ENCODE assay signal across 9 cellular contexts in the genomic region with DNA sequence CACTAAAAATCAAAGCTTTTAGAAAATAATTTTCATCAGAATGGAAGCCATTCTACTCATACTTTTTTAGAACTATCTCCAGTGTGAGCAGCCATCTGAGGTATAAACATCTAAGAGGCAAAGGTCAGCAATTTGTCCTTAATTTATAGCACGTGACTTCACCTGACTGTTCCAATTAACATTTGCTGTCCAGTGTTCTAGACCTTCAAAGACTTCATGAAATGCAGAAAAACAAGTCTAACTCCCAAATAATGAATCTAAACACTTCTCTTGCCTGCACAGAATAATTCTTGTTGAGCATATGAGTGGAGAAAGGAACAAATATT. TPM values are rescaled to one million over a fixed set of nuclear protein-coding genes. Genes with fewer than 3 reads are reported as not detected.
DNase-seq lines count a peak whose midpoint lies in the region; ATAC-seq and TF ChIP-seq lines count a peak whose summit lies in the region.
"Had no signal": no experiment of that assay in that cellular context is flagged by ENCODE, and none has a peak within 500 bp of the region (broad histone marks: within the 10 kb centered on the region; RNA-seq: fewer than 3 reads in every experiment).

No MANE protein-coding gene starts in this region.

- H4K8ac ChIP-seq in mesenchymal stem cell (ENCODE audit: low read length) = no peak overlapping the region

- H3K27me3 ChIP-seq in brain microvascular endothelial cell (replicated peaks) = no peaks in the 10 kb centered on the region
- no peaks in the 10 kb centered on the region for H3K27me3 ChIP-seq in mesenchymal stem cell (ENCODE audit: control insufficient read depth in 1 of 2, insufficient read depth in 1 of 2, low read length in 2 of 2)
- H3K27me3 ChIP-seq in upper lobe of right lung = no peaks in the 10 kb centered on the region

- no peak overlapping the region for H2AK5ac ChIP-seq in mesenchymal stem cell (ENCODE audit: low read length, severe bottlenecking)

- no peak overlapping the region for H3K14ac ChIP-seq in mesenchymal stem cell (ENCODE audit: low read length in 2 of 2)

- TF ChIP-seq CTCF in brain microvascular endothelial cell (IDR thresholded peaks at IDR 0.05; ENCODE audit: low read depth, low read length, missing control alignments) (no peak), upper lobe of right lung (IDR thresholded peaks at IDR 0.05) (no peak), GM10266 (IDR thresholded peaks at IDR 0.05; ENCODE audit: control insufficient read depth, insufficient read depth, low read depth, missing control alignments) (no peak), GM13977 (IDR thresholded peaks at IDR 0.05; ENCODE audit: extremely low read depth, insufficient read depth, missing control alignments) (no peak)

- H3K9ac ChIP-seq in mesenchymal stem cell (ENCODE audit: low read length) = peak overlapping the region; percentile 94

- H3K36me3 ChIP-seq in brain microvascular endothelial cell (replicated peaks) (no peaks in the 10 kb centered on the region), mesenchymal stem cell (ENCODE audit: control insufficient read depth in 1 of 2, insufficient read depth in 2 of 2, low read depth in 1 of 2, low read length in 2 of 2) (peaks cover 6 to 20% of the 10 kb centered on the region in 2 experiments), upper lobe of right lung (peaks cover 15% of the 10 kb centered on the region)

- H3K36me3 Mint-ChIP-seq in activated naive CD4-positive, alpha-beta T cell treated with anti-CD3 and anti-CD28 coated beads for 36 hours (ENCODE audit: low read depth) = peaks cover 34% of the 10 kb centered on the region

- H3K18ac ChIP-seq in mesenchymal stem cell (ENCODE audit: low read depth in 1 of 2, low read length in 2 of 2) = peak overlapping the region in 1 of 2 experiments; percentile 43

- peaks cover 5% of the 10 kb centered on the region for H3K79me1 ChIP-seq in mesenchymal stem cell (replicated peaks; ENCODE audit: low read length, poor library complexity, severe bottlenecking)

- peaks cover 13% of the 10 kb centered on the region for H3K9me3 ChIP-seq in mesenchymal stem cell (ENCODE audit: control insufficient read depth, low read length)
- no peaks in the 10 kb centered on the region for H3K9me3 ChIP-seq in upper lobe of right lung

- H3K27ac ChIP-seq in brain microvascular endothelial cell (peak overlapping the region; percentile 79), mesenchymal stem cell (ENCODE audit: low read length, poor library complexity, severe bottlenecking) (peak overlapping the region; percentile 74), upper lobe of right lung (peak overlapping the region; percentile 78)

- 24% methylated on average over 1 of the region's 1 CpG for WGBS in mesenchymal stem cell

- peak overlapping the region; percentile 34 for H3K4me2 ChIP-seq in mesenchymal stem cell (ENCODE audit: low read length, poor library complexity, severe bottlenecking)

- H2BK15ac ChIP-seq in mesenchymal stem cell (ENCODE audit: low read depth, poor library complexity, severe bottlenecking) = no peak overlapping the region

- H2AFZ ChIP-seq in mesenchymal stem cell (ENCODE audit: low read depth, low read length) = no peak overlapping the region

- peaks cover 83% of the 10 kb centered on the region for H3K4me1 Mint-ChIP-seq in activated naive CD4-positive, alpha-beta T cell treated with anti-CD3 and anti-CD28 coated beads for 36 hours (ENCODE audit: low read depth)

- H2BK120ac ChIP-seq in mesenchymal stem cell (ENCODE audit: low read depth, low read length) = no peak overlapping the region

- in situ Hi-C loops in brain microvascular endothelial cell (cut with HindIII; ENCODE audit: low pct_ligation_motif_present, low sequenced_read_pairs) (no loop called here), GM13977 (cut with MboI; ENCODE audit: low pct_unique_long_range_greater_than_20kb, low sequenced_read_pairs, unreplicated experiment) (no loop called here)

- H3K9me3 Mint-ChIP-seq in activated naive CD4-positive, alpha-beta T cell treated with anti-CD3 and anti-CD28 coated beads for 36 hours = peaks cover 1% of the 10 kb centered on the region

- intact Hi-C loops in activated naive CD4-positive, alpha-beta T cell treated with anti-CD3 and anti-CD28 coated beads for 36 hours (cut with micrococcal nuclease) = loop anchor here (2.0 to 5.0 kb wide), 7 partner anchors 268 to 1027 kb away; a partner anchor contains a TSS
- intact Hi-C loops in upper lobe of right lung (cut with DNase I) = no loop called here

- peak; percentile 16 for ATAC-seq in upper lobe of right lung

- H3K4ac ChIP-seq in mesenchymal stem cell (ENCODE audit: low read depth in 1 of 2, low read length in 2 of 2) = no peak overlapping the region

- H3K4me3 ChIP-seq in brain microvascular endothelial cell (ENCODE audit: low read depth, low read length) (no peak overlapping the region), mesenchymal stem cell (ENCODE audit: insufficient read depth in 1 of 2, low read depth in 1 of 2, low read length in 2 of 2) (peak overlapping the region in 1 of 2 experiments; percentile 76), upper lobe of right lung (peak overlapping the region; percentile 39)

- CTCF ChIA-PET in activated naive CD4-positive, alpha-beta T cell treated with anti-CD3 and anti-CD28 coated beads for 36 hours (lab: Charles Lee) = interaction anchor here (4.1 kb wide), 1 partner anchor 11 kb away, joined by 17 read pairs; a partner anchor contains a TSS

- no peaks in the 10 kb centered on the region for H3K27me3 Mint-ChIP-seq in activated naive CD4-positive, alpha-beta T cell treated with anti-CD3 and anti-CD28 coated beads for 36 hours (ENCODE audit: low read depth)

- no peak overlapping the region for H2BK12ac ChIP-seq in mesenchymal stem cell (ENCODE audit: low read length in 2 of 2)

- H3K4me3 Mint-ChIP-seq in activated naive CD4-positive, alpha-beta T cell treated with anti-CD3 and anti-CD28 coated beads for 36 hours = peak overlapping the region; percentile 55

- H3K27ac Mint-ChIP-seq in activated naive CD4-positive, alpha-beta T cell treated with anti-CD3 and anti-CD28 coated beads for 36 hours = peak overlapping the region; percentile 95

- no peak overlapping the region for H3K23ac ChIP-seq in mesenchymal stem cell (ENCODE audit: low read length in 2 of 2)

- no peak for DNase-seq in activated naive CD4-positive, alpha-beta T cell treated with anti-CD3 and anti-CD28 coated beads for 36 hours
- DNase-seq in activated naive CD4-positive, alpha-beta T cell (lab: John Stamatoyannopoulos, UW) = no peak
- DNase-seq in brain microvascular endothelial cell (no peak), mesenchymal stem cell (no peak), upper lobe of right lung (no peak), GM10266 (ENCODE audit: extremely low spot score) (no peak), superior temporal gyrus (ENCODE audit: extremely low spot score) (no peak), GM13977 (ENCODE audit: low spot score) (no peak)
- DNase-seq: activated CD8-positive, alpha-beta memory T cell treated with anti-CD3 and anti-CD28 coated beads, Interleukin-2, amount 50 U/mL, for 48 hours had no signal

- no peak overlapping the region for H2BK5ac ChIP-seq in mesenchymal stem cell (ENCODE audit: low read depth, low read length, poor library complexity, severe bottlenecking)

- no peak overlapping the region for H4K91ac ChIP-seq in mesenchymal stem cell (ENCODE audit: low read length)

- H3K4me1 ChIP-seq in mesenchymal stem cell (ENCODE audit: control insufficient read depth, insufficient read depth, low read depth, low read length) = peaks cover 2% of the 10 kb centered on the region
- peaks cover 31% of the 10 kb centered on the region for H3K4me1 ChIP-seq in upper lobe of right lung

RNA-seq across cellular contexts. Expression of a gene that starts 12.0 kb away (rescaled TPM):
- total RNA-seq in activated naive CD4-positive, alpha-beta T cell treated with anti-CD3 and anti-CD28 coated beads for 36 hours = 100 to 1,000 TPM; 109 to 123 TPM
- polyA plus RNA-seq in mesenchymal stem cell (2013, experiment 1 of 2) = 66.4 TPM
- polyA plus RNA-seq in mesenchymal stem cell (2013, experiment 2 of 2) = 62.1 TPM
- total RNA-seq in upper lobe of right lung = 55.5 TPM

RNA-seq across cellular contexts. Expression of a gene that starts 52.6 kb away (rescaled TPM):
- not detected for total RNA-seq in activated naive CD4-positive, alpha-beta T cell treated with anti-CD3 and anti-CD28 coated beads for 36 hours
- not detected for polyA plus RNA-seq in mesenchymal stem cell (2013, experiment 1 of 2)
- not detected for polyA plus RNA-seq in mesenchymal stem cell (2013, experiment 2 of 2)
- total RNA-seq in upper lobe of right lung = 0.87 TPM
